ENCODE assay signal across 21 cellular contexts in the genomic region with DNA sequence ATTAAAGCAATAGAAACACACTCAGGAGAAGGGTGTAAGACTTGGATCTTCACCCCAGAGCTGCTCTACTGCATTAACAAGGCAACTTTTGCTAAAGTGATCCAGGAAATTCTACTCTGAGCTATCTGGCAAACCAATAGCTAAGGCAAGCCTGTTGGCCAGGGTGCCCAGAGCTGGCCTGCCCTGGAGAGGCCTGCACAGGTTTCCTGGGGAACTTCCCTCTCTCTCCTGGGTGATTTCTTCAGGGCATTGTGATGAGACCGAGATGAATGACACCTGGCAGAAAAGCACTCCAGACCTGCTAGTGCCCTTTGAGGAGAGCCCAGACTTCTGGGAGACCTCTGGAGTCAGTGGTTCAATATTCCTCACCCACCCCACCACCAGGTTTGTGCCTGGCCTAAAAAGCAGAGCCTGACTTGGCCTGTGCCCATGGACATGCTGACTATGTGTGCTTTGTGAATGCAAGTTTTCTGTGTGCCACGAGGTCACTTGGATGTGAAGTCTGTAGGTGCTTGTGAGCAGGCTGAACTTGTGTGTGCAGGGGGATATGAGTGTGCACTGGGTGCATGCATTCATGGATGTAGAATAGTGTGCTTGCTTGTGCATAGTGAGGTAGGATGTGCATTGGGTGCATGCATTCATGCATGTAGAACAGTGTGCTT. TPM values are rescaled to one million over a fixed set of nuclear protein-coding genes. Genes with fewer than 3 reads are reported as not detected.
A peak's percentile ranks its signal among the peaks of the same experiment; 100 is the strongest.
DNase-seq lines count a peak whose midpoint lies in the region; ATAC-seq, FAIRE-seq and TF ChIP-seq lines count a peak whose summit lies in the region.
"Had no signal": no experiment of that assay in that cellular context is flagged by ENCODE, and none has a peak within 500 bp of the region (broad histone marks: within the 10 kb centered on the region; RNA-seq: fewer than 3 reads in every experiment).

No MANE protein-coding gene starts in this region.

- no peaks in the 10 kb centered on the region for H4K20me1 ChIP-seq in HepG2 (ENCODE audit: insufficient read depth, low read length)
- no peaks in the 10 kb centered on the region for H4K20me1 ChIP-seq in neural progenitor cell (ENCODE audit: low read depth)

- H3K27me3 Mint-ChIP-seq in glutamatergic neuron (ENCODE audit: unreplicated experiment) (peaks cover 9% of the 10 kb centered on the region), neural progenitor cell (ENCODE audit: insufficient read depth, low read depth) (peaks cover 9% of the 10 kb centered on the region)

- DNase-seq in right lobe of liver (no peak), HepG2 (ENCODE audit: low spot score) (no peak), glutamatergic neuron (no peak), neural progenitor cell (ENCODE audit: low spot score) (no peak), H7 (no peak), NCI-H2227 treated with DMSO at 0.1 percent for 48 hours (lab: John Stamatoyannopoulos, UW) (no peak), NCI-H446 (lab: John Stamatoyannopoulos, UW) (no peak)
- DNase-seq: COR-L47; NCI-H1105; NCI-H1694 treated with DMSO at 0.1 percent for 48 hours; NCI-H2107; NCI-H345; NCI-H69; NK-92 treated with Interleukin-12 subunit alpha and Interleukin-12 subunit beta, amount 100 ng/mL, for 24 hours; RPMI8226 had no signal

- no peaks in the 10 kb centered on the region for H3K36me3 Mint-ChIP-seq in glutamatergic neuron (ENCODE audit: unreplicated experiment)
- H3K36me3 Mint-ChIP-seq in neural progenitor cell: no peaks in the 10 kb centered on the region
- H3K36me3 Mint-ChIP-seq: IgD-negative memory B cell had no signal

- TF ChIP-seq CTCF in right lobe of liver (IDR thresholded peaks at IDR 0.05) (no peak), HepG2 (CRISPR knock-in tag; IDR thresholded peaks at IDR 0.05) (no peak), glutamatergic neuron (IDR thresholded peaks at IDR 0.05; ENCODE audit: partially characterized antibody, unreplicated experiment) (no peak), neural progenitor cell (IDR thresholded peaks at IDR 0.05) (no peak)

- H3K4me3 ChIP-seq in right lobe of liver (no peak overlapping the region), HepG2 (replicated peaks in 1 of 3; ENCODE audit: insufficient read depth in 1 of 3, low read depth in 2 of 3, low read length in 3 of 3) (no peak overlapping the region), neural progenitor cell (no peak overlapping the region), H7 (ENCODE audit: insufficient read depth, low read depth, low read length) (no peak overlapping the region)
- H3K4me3 ChIP-seq: GM23338, SJCRH30 had no signal

- H3K4me1 Mint-ChIP-seq in glutamatergic neuron (ENCODE audit: low read depth, unreplicated experiment) (peaks cover 26% of the 10 kb centered on the region), neural progenitor cell (peaks cover 44% of the 10 kb centered on the region)

- H3F3A ChIP-seq in neural progenitor cell (ENCODE audit: low read depth): peaks cover 6% of the 10 kb centered on the region

- peaks cover 0 to 23% (median 8%) of the 10 kb centered on the region in 4 donors for H3K4me1 ChIP-seq in right lobe of liver
- no peaks in the 10 kb centered on the region for H3K4me1 ChIP-seq in HepG2 (ENCODE audit: insufficient read depth, low read length)
- H3K4me1 ChIP-seq in neural progenitor cell: peaks cover 31% of the 10 kb centered on the region

- WGBS in right lobe of liver (ENCODE audit: insufficient coverage, low coverage, low lambda C conversion rate, missing lambda C conversion rate): 20% methylated on average over 1 of the region's 2 CpGs
- 0% methylated on average over 1 of the region's 2 CpGs for WGBS in HepG2 (ENCODE audit: low lambda C conversion rate)

- in situ Hi-C loops in HepG2 (cut with HindIII; ENCODE audit: extremely low pct_ligation_motif_present, low pct_unique_long_range_greater_than_20kb): no loop called here

- peak overlapping the region; percentile 50 for H3K4me3 Mint-ChIP-seq in glutamatergic neuron (ENCODE audit: unreplicated experiment)
- no peak overlapping the region for H3K4me3 Mint-ChIP-seq in neural progenitor cell
- H3K4me3 Mint-ChIP-seq: GM23338, IgD-negative memory B cell had no signal

- FAIRE-seq in HepG2 (lab: Jason Lieb, UNC): no peak
- FAIRE-seq: GM12892 had no signal

- no peak for TF ChIP-seq POLR2A in right lobe of liver (IDR thresholded peaks at IDR 0.05)
- no peak for TF ChIP-seq POLR2A in HepG2 (IDR thresholded peaks at IDR 0.05; ENCODE audit: insufficient read depth in 1 of 2, low read depth in 2 of 2, low read length in 2 of 2)

- ATAC-seq in right lobe of liver (peak; percentile 6 to 11 (median 8)), HepG2 (no peak)

- no peaks in the 10 kb centered on the region for H3K27me3 ChIP-seq in right lobe of liver
- 0 out of 5 replicates have a peak, but pooled peaks cover 0 to 5% of the 10 kb centered on the region in 2 experiments for H3K27me3 ChIP-seq in HepG2 (ENCODE audit: control insufficient read depth in 1 of 2, insufficient read depth in 2 of 2, low read length in 2 of 2)
- H3K27me3 ChIP-seq in neural progenitor cell: no peaks in the 10 kb centered on the region
- no peaks in the 10 kb centered on the region for H3K27me3 ChIP-seq in H7 (ENCODE audit: control insufficient read depth, insufficient read depth, low read length)
- H3K27me3 ChIP-seq: SJCRH30 had no signal

- intact Hi-C loops in right lobe of liver (cut with DNase I): loop anchor here in 1 of 2 donors (10.0 kb wide), 2 partner anchors 77 to 397 kb away; no protein-coding TSS in a partner anchor
- intact Hi-C loops in HepG2 (cut with micrococcal nuclease; ENCODE audit: unreplicated experiment): no loop called here

- H2AFZ ChIP-seq in HepG2 (ENCODE audit: low read length) (no peak overlapping the region), neural progenitor cell (replicated peaks) (no peak overlapping the region)

- BruUV-seq in HepG2 (replicated peaks; lab: Mats Ljungman, UMichigan): no TSS peak

- H3K36me3 ChIP-seq in right lobe of liver (no peaks in the 10 kb centered on the region), HepG2 (replicated peaks in 1 of 2; ENCODE audit: control insufficient read depth in 1 of 2, insufficient read depth in 2 of 2, low read length in 2 of 2) (no peaks in the 10 kb centered on the region), neural progenitor cell (no peaks in the 10 kb centered on the region), H7 (replicated peaks; ENCODE audit: control insufficient read depth, insufficient read depth, low read length) (no peaks in the 10 kb centered on the region)
- H3K36me3 ChIP-seq: SJCRH30 had no signal

- H3K9ac ChIP-seq in HepG2 (ENCODE audit: insufficient read depth, low read depth, low read length) (no peak overlapping the region), neural progenitor cell (no peak overlapping the region)

- TF ChIP-seq EP300 in HepG2 (IDR thresholded peaks at IDR 0.05; ENCODE audit: low read depth in 2 of 2, low read length in 2 of 2) (no peak), HepG2 (CRISPR knock-in tag; IDR thresholded peaks at IDR 0.05; ENCODE audit: borderline replicate concordance) (no peak)

- no peaks in the 10 kb centered on the region for H3K79me2 ChIP-seq in HepG2 (ENCODE audit: insufficient read depth, low read length)
- no peaks in the 10 kb centered on the region for H3K79me2 ChIP-seq in neural progenitor cell (ENCODE audit: low read depth)

- POLR2A ChIA-PET in HepG2 (lab: Yijun Ruan, JAX): no interaction called here

- H3K27ac Mint-ChIP-seq in glutamatergic neuron (ENCODE audit: unreplicated experiment) (peak overlapping the region; percentile 88), neural progenitor cell (peak overlapping the region; percentile 62)
- H3K27ac Mint-ChIP-seq: GM23338, IgD-negative memory B cell had no signal

- no peak overlapping the region for H3K4me2 ChIP-seq in HepG2 (ENCODE audit: low read depth, low read length)
- H3K4me2 ChIP-seq in neural progenitor cell: peak overlapping the region; percentile 31
- H3K4me2 ChIP-seq: GM23338 had no signal

- no peak for TF ChIP-seq RAD21 in HepG2 (CRISPR knock-in tag; IDR thresholded peaks at IDR 0.05)

- CTCF ChIA-PET in HepG2 (lab: Yijun Ruan, JAX; ENCODE audit: low intra/inter-chr PET ratio, low total read pairs): no interaction called here

- H3K27ac ChIP-seq in right lobe of liver: no peak overlapping the region
- H3K27ac ChIP-seq in HepG2 (ENCODE audit: extremely low read length, insufficient read depth, low read length): no peak overlapping the region
- H3K27ac ChIP-seq in neural progenitor cell: no peak overlapping the region
- H3K27ac ChIP-seq: SJCRH30 had no signal

- H3K9me3 ChIP-seq in right lobe of liver: no peaks in the 10 kb centered on the region
- H3K9me3 ChIP-seq in HepG2 (ENCODE audit: low read length): no peaks in the 10 kb centered on the region
- H3K9me3 ChIP-seq in neural progenitor cell (ENCODE audit: low read depth): no peaks in the 10 kb centered on the region
- H3K9me3 ChIP-seq: SJCRH30 had no signal

- H3K9me3 Mint-ChIP-seq in glutamatergic neuron (ENCODE audit: unreplicated experiment) (peaks cover 7% of the 10 kb centered on the region), neural progenitor cell (peaks cover 2% of the 10 kb centered on the region)
- H3K9me3 Mint-ChIP-seq: GM23338 had no signal

RNA-seq across cellular contexts. Expression of gene APLNR, which starts 4.4 kb away (rescaled TPM):
- total RNA-seq in right lobe of liver (1 to 10 TPM; 1.1 to 3.6 (median 2.1) TPM), HepG2 (2016; rRNA removed; fragmentation: Illumina TruSeq; extraction: Trizol) (not detected in 2 replicates), glutamatergic neuron (ENCODE audit: unreplicated experiment) (0.37 TPM), neural progenitor cell (ENCODE audit: low replicate concordance) (1.6 and 1.8 TPM in 2 replicates)
- not detected in 2 replicates for total RNA-seq in HepG2 (2016; cell fraction: cytosol; rRNA removed; fragmentation: Illumina TruSeq; extraction: Trizol; ENCODE audit: low read depth)
- total RNA-seq in HepG2 (2016; cell fraction: insoluble cytoplasmic fraction; rRNA removed; fragmentation: Illumina TruSeq; extraction: Trizol): not detected in 2 replicates
- not detected in 2 replicates for total RNA-seq in HepG2 (2016; cell fraction: membrane; rRNA removed; fragmentation: Illumina TruSeq; extraction: Trizol)
- not detected in 2 replicates for total RNA-seq in HepG2 (2016; cell fraction: nucleus; rRNA removed; fragmentation: Illumina TruSeq; extraction: Trizol)
- polyA plus RNA-seq in HepG2 (2011; rRNA removed): not detected in 2 replicates
- polyA plus RNA-seq in HepG2 (2011; cell fraction: cytosol; rRNA removed): not detected in 2 replicates
- not detected in 2 replicates for polyA plus RNA-seq in HepG2 (2011; cell fraction: nucleus; rRNA removed)
- polyA plus RNA-seq in HepG2 (2012): not detected in 2 replicates
- polyA plus RNA-seq in HepG2 (2016; cell fraction: cytosol; fragmentation: Illumina TruSeq; extraction: Trizol; ENCODE audit: low read depth): not detected in 2 replicates
- not detected in 2 replicates for polyA plus RNA-seq in HepG2 (2016; cell fraction: insoluble cytoplasmic fraction; fragmentation: Illumina TruSeq; extraction: Trizol; ENCODE audit: low read depth)
- polyA plus RNA-seq in HepG2 (2016; cell fraction: membrane; fragmentation: Illumina TruSeq; extraction: Trizol; ENCODE audit: low read depth): not detected in 2 replicates
- not detected in 2 replicates for polyA plus RNA-seq in HepG2 (2016; cell fraction: nucleus; fragmentation: Illumina TruSeq; extraction: Trizol; ENCODE audit: insufficient read depth, low read depth)
- 0.05 TPM in 1 of 2 replicates, not detected in the other for polyA minus RNA-seq in HepG2 (2011; rRNA and poly(A)+ RNA removed; ENCODE audit: low replicate concordance)
- polyA minus RNA-seq in HepG2 (2011; cell fraction: cytosol; rRNA and poly(A)+ RNA removed): not detected in 2 replicates
- polyA minus RNA-seq in HepG2 (2011; cell fraction: nucleus; rRNA and poly(A)+ RNA removed): not detected in 2 replicates
- total RNA-seq in H7 (2014; rRNA removed; shearing (Covaris generic)): 1.4 and 3.4 TPM in 2 replicates
- total RNA-seq: Daoy had no signal
- polyA plus RNA-seq: GM23338, IgD-negative memory B cell had no signal

RNA-seq across cellular contexts. Expression of gene LRRC55, which starts 59.7 kb away (rescaled TPM):
- under 1 TPM in 5 of 6 experiments, not detected in 1; 0.06 to 0.71 (median 0.13) TPM for total RNA-seq in right lobe of liver
- total RNA-seq in HepG2 (2016; rRNA removed; fragmentation: Illumina TruSeq; extraction: Trizol): not detected in 2 replicates
- total RNA-seq in HepG2 (2016; cell fraction: cytosol; rRNA removed; fragmentation: Illumina TruSeq; extraction: Trizol; ENCODE audit: low read depth): not detected in 2 replicates
- not detected in 2 replicates for total RNA-seq in HepG2 (2016; cell fraction: insoluble cytoplasmic fraction; rRNA removed; fragmentation: Illumina TruSeq; extraction: Trizol)
- total RNA-seq in HepG2 (2016; cell fraction: membrane; rRNA removed; fragmentation: Illumina TruSeq; extraction: Trizol): not detected in 2 replicates
- not detected in 2 replicates for total RNA-seq in HepG2 (2016; cell fraction: nucleus; rRNA removed; fragmentation: Illumina TruSeq; extraction: Trizol)
- polyA plus RNA-seq in HepG2 (2011; rRNA removed): not detected in 2 replicates
- polyA plus RNA-seq in HepG2 (2011; cell fraction: cytosol; rRNA removed): not detected in 2 replicates
- not detected in 2 replicates for polyA plus RNA-seq in HepG2 (2011; cell fraction: nucleus; rRNA removed)
- polyA plus RNA-seq in HepG2 (2012): not detected in 2 replicates
- not detected in 2 replicates for polyA plus RNA-seq in HepG2 (2016; cell fraction: cytosol; fragmentation: Illumina TruSeq; extraction: Trizol; ENCODE audit: low read depth)
- not detected in 2 replicates for polyA plus RNA-seq in HepG2 (2016; cell fraction: insoluble cytoplasmic fraction; fragmentation: Illumina TruSeq; extraction: Trizol; ENCODE audit: low read depth)
- polyA plus RNA-seq in HepG2 (2016; cell fraction: membrane; fragmentation: Illumina TruSeq; extraction: Trizol; ENCODE audit: low read depth): not detected in 2 replicates
- not detected in 2 replicates for polyA plus RNA-seq in HepG2 (2016; cell fraction: nucleus; fragmentation: Illumina TruSeq; extraction: Trizol; ENCODE audit: insufficient read depth, low read depth)
- not detected in 2 replicates for polyA minus RNA-seq in HepG2 (2011; rRNA and poly(A)+ RNA removed; ENCODE audit: low replicate concordance)
- not detected in 2 replicates for polyA minus RNA-seq in HepG2 (2011; cell fraction: cytosol; rRNA and poly(A)+ RNA removed)
- polyA minus RNA-seq in HepG2 (2011; cell fraction: nucleus; rRNA and poly(A)+ RNA removed): not detected in 2 replicates
- 29.0 TPM for total RNA-seq in glutamatergic neuron (ENCODE audit: unreplicated experiment)
- total RNA-seq in neural progenitor cell (ENCODE audit: low replicate concordance): 1.4 and 2.2 TPM in 2 replicates
- 0.04 and 0.10 TPM in 2 replicates for total RNA-seq in H7 (2014; rRNA removed; shearing (Covaris generic))
- total RNA-seq: LHCN-M2, SJCRH30 had no signal
- polyA plus RNA-seq: IgD-negative memory B cell had no signal
